ENCODE assay signal across 19 cellular contexts in the genomic region with DNA sequence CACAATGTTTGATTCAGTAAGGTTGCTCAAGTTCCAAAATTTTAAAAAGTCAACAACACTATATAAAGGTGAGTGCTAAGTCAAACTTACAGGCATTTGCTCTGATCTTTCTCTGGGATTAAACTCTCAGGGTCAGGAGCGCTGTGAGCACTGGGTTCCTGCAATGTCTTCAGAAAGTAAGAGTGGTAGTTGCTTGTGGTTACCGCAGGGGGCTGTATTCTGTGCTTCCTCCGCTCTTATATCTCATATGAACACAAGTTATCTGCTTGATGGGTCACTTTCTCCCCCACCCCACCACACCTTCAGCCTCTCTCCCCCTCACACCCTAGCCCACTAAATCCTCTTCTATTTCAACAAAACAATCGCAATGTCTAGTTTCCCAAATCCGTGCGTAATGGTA.
DNase-seq lines count a peak whose midpoint lies in the region; ATAC-seq and TF ChIP-seq lines count a peak whose summit lies in the region.
"Had no signal": no experiment of that assay in that cellular context is flagged by ENCODE, and none has a peak within 500 bp of the region (broad histone marks: within the 10 kb centered on the region; RNA-seq: fewer than 3 reads in every experiment).

No MANE protein-coding gene starts in this region.

- H4K20me1 ChIP-seq in DOHH2 (ENCODE audit: control insufficient read depth, insufficient read depth, low read depth, low read length), result no peaks in the 10 kb centered on the region

- H3F3A ChIP-seq in DOHH2 (ENCODE audit: control insufficient read depth, insufficient read depth), result no peaks in the 10 kb centered on the region

- no peak overlapping the region for H3K27ac ChIP-seq in DOHH2 (ENCODE audit: low read depth, low read length)
- H3K27ac ChIP-seq: lower lobe of right lung, Peyer's patch, psoas muscle, testis had no signal

- no peaks in the 10 kb centered on the region for H3K9me2 ChIP-seq in DOHH2 (replicated peaks; ENCODE audit: control insufficient read depth, low read length)

- H3K4me2 ChIP-seq in DOHH2 (ENCODE audit: low read length), result no peak overlapping the region

- H3K27me3 ChIP-seq in DOHH2 (ENCODE audit: control insufficient read depth, low read length), result no peaks in the 10 kb centered on the region
- H3K27me3 ChIP-seq: Peyer's patch, testis had no signal

- H3K9me3 ChIP-seq in DOHH2 (ENCODE audit: control insufficient read depth, insufficient read depth, low read length), result no peaks in the 10 kb centered on the region
- H3K9me3 ChIP-seq: lower lobe of right lung, Peyer's patch, psoas muscle, testis had no signal

- peak; percentile 73 for ATAC-seq in GM19463 (IDR thresholded peaks at IDR 0.05; ENCODE audit: unreplicated experiment)
- ATAC-seq in HG03025 (IDR thresholded peaks at IDR 0.05; ENCODE audit: low FRiP score, unreplicated experiment), result no peak
- no peak for ATAC-seq in HG03520 (IDR thresholded peaks at IDR 0.05; ENCODE audit: unreplicated experiment)
- ATAC-seq: activated naive CD8-positive, alpha-beta T cell treated with anti-CD3 and anti-CD28 coated beads, Interleukin-2, amount 50 U/mL, for 24 hours; lower lobe of right lung; naive thymus-derived CD4-positive, alpha-beta T cell; psoas muscle had no signal

- H3K36me3 ChIP-seq in DOHH2 (ENCODE audit: control insufficient read depth, low read length), result no peaks in the 10 kb centered on the region
- H3K36me3 ChIP-seq: lower lobe of right lung, Peyer's patch had no signal

- no peaks in the 10 kb centered on the region for H3K4me1 ChIP-seq in DOHH2 (ENCODE audit: control insufficient read depth, low read length)
- H3K4me1 ChIP-seq: lower lobe of right lung, Peyer's patch, psoas muscle, testis had no signal

- TF ChIP-seq CTCF in DOHH2 (IDR thresholded peaks at IDR 0.05; ENCODE audit: low read depth, low read length, poor library complexity, severe bottlenecking), result peak; percentile 34

- H3K4me3 ChIP-seq in DOHH2 (ENCODE audit: low read length), result no peak overlapping the region
- H3K4me3 ChIP-seq: lower lobe of right lung, Peyer's patch, psoas muscle, testis had no signal

- no peaks in the 10 kb centered on the region for H3K79me2 ChIP-seq in DOHH2 (ENCODE audit: control insufficient read depth, low read length)

- peak; percentile 4 for DNase-seq in RPMI7951 (ENCODE audit: low read depth)
- DNase-seq in iPS-NIHi11 (ENCODE audit: low spot score), result peak; percentile 7
- no peak for DNase-seq in NCI-H226
- no peak for DNase-seq in islet precursor cell
- DNase-seq: activated CD8-positive, alpha-beta memory T cell treated with anti-CD3 and anti-CD28 coated beads for 24 hours; activated naive CD8-positive, alpha-beta T cell treated with anti-CD3 and anti-CD28 coated beads, Interleukin-2, amount 50 U/mL, for 24 hours; KBM-7; lower lobe of right lung; naive thymus-derived CD4-positive, alpha-beta T cell; NCI-H1105 treated with DMSO at 0.1 percent for 48 hours; Peyer's patch; psoas muscle; small intestine; SW 1271; testis had no signal

Comparison
In these comparisons a context has a peak if more than half of its experiments do, and no peak if none do; other contexts are left out.
1. DNase-seq: peak in RPMI7951 (single experiment) and iPS-NIHi11 (single experiment); none in NCI-H226 (single experiment) and islet precursor cell (single experiment).